ENCODE assay signal across 1 cellular context in genomic region chr22:19644314-19645223, GRCh38.
A peak's percentile ranks its signal among the peaks of the same experiment; 100 is the strongest.
TF ChIP-seq lines count a peak whose summit lies in the region.

No MANE protein-coding gene starts in this region.

TF ChIP-seq in K562, 482 proteins besides CTCF, POLR2A, EP300 and RAD21 (continued from another document and continues in another):
- TF ChIP-seq, protein P1, sequence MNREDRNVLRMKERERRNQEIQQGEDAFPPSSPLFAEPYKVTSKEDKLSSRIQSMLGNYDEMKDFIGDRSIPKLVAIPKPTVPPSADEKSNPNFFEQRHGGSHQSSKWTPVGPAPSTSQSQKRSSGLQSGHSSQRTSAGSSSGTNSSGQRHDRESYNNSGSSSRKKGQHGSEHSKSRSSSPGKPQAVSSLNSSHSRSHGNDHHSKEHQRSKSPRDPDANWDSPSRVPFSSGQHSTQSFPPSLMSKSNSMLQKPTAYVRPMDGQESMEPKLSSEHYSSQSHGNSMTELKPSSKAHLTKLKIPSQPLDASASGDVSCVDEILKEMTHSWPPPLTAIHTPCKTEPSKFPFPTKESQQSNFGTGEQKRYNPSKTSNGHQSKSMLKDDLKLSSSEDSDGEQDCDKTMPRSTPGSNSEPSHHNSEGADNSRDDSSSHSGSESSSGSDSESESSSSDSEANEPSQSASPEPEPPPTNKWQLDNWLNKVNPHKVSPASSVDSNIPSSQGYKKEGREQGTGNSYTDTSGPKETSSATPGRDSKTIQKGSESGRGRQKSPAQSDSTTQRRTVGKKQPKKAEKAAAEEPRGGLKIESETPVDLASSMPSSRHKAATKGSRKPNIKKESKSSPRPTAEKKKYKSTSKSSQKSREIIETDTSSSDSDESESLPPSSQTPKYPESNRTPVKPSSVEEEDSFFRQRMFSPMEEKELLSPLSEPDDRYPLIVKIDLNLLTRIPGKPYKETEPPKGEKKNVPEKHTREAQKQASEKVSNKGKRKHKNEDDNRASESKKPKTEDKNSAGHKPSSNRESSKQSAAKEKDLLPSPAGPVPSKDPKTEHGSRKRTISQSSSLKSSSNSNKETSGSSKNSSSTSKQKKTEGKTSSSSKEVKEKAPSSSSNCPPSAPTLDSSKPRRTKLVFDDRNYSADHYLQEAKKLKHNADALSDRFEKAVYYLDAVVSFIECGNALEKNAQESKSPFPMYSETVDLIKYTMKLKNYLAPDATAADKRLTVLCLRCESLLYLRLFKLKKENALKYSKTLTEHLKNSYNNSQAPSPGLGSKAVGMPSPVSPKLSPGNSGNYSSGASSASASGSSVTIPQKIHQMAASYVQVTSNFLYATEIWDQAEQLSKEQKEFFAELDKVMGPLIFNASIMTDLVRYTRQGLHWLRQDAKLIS (CRISPR knock-in tag; IDR thresholded peaks at IDR 0.05), result no peak
- TF ChIP-seq, protein P2, sequence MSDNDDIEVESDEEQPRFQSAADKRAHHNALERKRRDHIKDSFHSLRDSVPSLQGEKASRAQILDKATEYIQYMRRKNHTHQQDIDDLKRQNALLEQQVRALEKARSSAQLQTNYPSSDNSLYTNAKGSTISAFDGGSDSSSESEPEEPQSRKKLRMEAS (CRISPR knock-in tag; IDR thresholded peaks at IDR 0.05), result no peak
- 0 out of 2 replicates have a peak, but pooled peaks have one; percentile 17 for TF ChIP-seq SMC3 (conservative IDR thresholded peaks at IDR 0.05; ENCODE audit: insufficient read depth, low read depth, low read length)
- TF ChIP-seq HDGF (IDR thresholded peaks at IDR 0.05), result peak; percentile 12; the same call in 1 of the 2 replicates
- no peak for TF ChIP-seq ZFPM2 (CRISPR knock-in tag; IDR thresholded peaks at IDR 0.05)
- TF ChIP-seq TBL1XR1 (IDR thresholded peaks at IDR 0.05; ENCODE audit: low read length in 2 of 2), result no peak
- TF ChIP-seq HNRNPH1 (optimal IDR thresholded peaks at IDR 0.05; ENCODE audit: low read depth, low read length), result no peak
- no peak for TF ChIP-seq CHD4 (IDR thresholded peaks at IDR 0.05; ENCODE audit: insufficient read depth, insufficient replicate concordance, low read depth, low read length, poor library complexity, severe bottlenecking)
- no peak for TF ChIP-seq EWSR1 (IDR thresholded peaks at IDR 0.05; ENCODE audit: borderline replicate concordance, low read depth, partially characterized antibody)
- no peak for TF ChIP-seq ZBTB49 (CRISPR knock-in tag; IDR thresholded peaks at IDR 0.05; ENCODE audit: borderline replicate concordance)
- no peak for TF ChIP-seq FOXM1 (IDR thresholded peaks at IDR 0.05; ENCODE audit: low read depth)
- TF ChIP-seq FOXM1 (CRISPR knock-in tag; IDR thresholded peaks at IDR 0.05; ENCODE audit: low read depth), result no peak
- no peak for TF ChIP-seq ZNF318 (IDR thresholded peaks at IDR 0.05; ENCODE audit: borderline replicate concordance in 1 of 2, low read depth in 1 of 2)
- TF ChIP-seq NCOA6 (IDR thresholded peaks at IDR 0.05), result no peak
- no peak for TF ChIP-seq NR2C2 (CRISPR knock-in tag; IDR thresholded peaks at IDR 0.05)
- TF ChIP-seq NR2C2 (tag; IDR thresholded peaks at IDR 0.05), result no peak
- no peak for TF ChIP-seq ARID1B (IDR thresholded peaks at IDR 0.05)
- TF ChIP-seq SAFB2 (IDR thresholded peaks at IDR 0.05; ENCODE audit: borderline replicate concordance, low read depth, low read length, severe bottlenecking), result no peak
- TF ChIP-seq, protein P3, sequence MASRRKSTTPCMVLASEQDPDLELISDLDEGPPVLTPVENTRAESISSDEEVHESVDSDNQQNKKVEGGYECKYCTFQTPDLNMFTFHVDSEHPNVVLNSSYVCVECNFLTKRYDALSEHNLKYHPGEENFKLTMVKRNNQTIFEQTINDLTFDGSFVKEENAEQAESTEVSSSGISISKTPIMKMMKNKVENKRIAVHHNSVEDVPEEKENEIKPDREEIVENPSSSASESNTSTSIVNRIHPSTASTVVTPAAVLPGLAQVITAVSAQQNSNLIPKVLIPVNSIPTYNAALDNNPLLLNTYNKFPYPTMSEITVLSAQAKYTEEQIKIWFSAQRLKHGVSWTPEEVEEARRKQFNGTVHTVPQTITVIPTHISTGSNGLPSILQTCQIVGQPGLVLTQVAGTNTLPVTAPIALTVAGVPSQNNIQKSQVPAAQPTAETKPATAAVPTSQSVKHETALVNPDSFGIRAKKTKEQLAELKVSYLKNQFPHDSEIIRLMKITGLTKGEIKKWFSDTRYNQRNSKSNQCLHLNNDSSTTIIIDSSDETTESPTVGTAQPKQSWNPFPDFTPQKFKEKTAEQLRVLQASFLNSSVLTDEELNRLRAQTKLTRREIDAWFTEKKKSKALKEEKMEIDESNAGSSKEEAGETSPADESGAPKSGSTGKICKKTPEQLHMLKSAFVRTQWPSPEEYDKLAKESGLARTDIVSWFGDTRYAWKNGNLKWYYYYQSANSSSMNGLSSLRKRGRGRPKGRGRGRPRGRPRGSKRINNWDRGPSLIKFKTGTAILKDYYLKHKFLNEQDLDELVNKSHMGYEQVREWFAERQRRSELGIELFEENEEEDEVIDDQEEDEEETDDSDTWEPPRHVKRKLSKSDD (conservative IDR thresholded peaks at IDR 0.05; ENCODE audit: low read length), result no peak
- TF ChIP-seq PHB2 (IDR thresholded peaks at IDR 0.05; ENCODE audit: low read depth), result no peak
- TF ChIP-seq ZNF696 (CRISPR knock-in tag; conservative IDR thresholded peaks at IDR 0.05), result no peak
- TF ChIP-seq HMG20A (CRISPR knock-in tag; conservative IDR thresholded peaks at IDR 0.05), result no peak
- TF ChIP-seq MEF2D (tag; conservative IDR thresholded peaks at IDR 0.05; ENCODE audit: low read depth), result no peak
- TF ChIP-seq, protein P4, sequence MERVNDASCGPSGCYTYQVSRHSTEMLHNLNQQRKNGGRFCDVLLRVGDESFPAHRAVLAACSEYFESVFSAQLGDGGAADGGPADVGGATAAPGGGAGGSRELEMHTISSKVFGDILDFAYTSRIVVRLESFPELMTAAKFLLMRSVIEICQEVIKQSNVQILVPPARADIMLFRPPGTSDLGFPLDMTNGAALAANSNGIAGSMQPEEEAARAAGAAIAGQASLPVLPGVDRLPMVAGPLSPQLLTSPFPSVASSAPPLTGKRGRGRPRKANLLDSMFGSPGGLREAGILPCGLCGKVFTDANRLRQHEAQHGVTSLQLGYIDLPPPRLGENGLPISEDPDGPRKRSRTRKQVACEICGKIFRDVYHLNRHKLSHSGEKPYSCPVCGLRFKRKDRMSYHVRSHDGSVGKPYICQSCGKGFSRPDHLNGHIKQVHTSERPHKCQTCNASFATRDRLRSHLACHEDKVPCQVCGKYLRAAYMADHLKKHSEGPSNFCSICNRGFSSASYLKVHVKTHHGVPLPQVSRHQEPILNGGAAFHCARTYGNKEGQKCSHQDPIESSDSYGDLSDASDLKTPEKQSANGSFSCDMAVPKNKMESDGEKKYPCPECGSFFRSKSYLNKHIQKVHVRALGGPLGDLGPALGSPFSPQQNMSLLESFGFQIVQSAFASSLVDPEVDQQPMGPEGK (CRISPR knock-in tag; IDR thresholded peaks at IDR 0.05; ENCODE audit: borderline replicate concordance), result no peak
- TF ChIP-seq, protein P5, sequence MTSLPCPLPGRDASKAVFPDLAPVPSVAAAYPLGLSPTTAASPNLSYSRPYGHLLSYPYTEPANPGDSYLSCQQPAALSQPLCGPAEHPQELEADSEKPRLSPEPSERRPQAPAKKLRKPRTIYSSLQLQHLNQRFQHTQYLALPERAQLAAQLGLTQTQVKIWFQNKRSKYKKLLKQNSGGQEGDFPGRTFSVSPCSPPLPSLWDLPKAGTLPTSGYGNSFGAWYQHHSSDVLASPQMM (CRISPR knock-in tag; IDR thresholded peaks at IDR 0.05), result no peak
- TF ChIP-seq ZNF830 (CRISPR knock-in tag; IDR thresholded peaks at IDR 0.05), result no peak
- TF ChIP-seq ZBTB5 (IDR thresholded peaks at IDR 0.05), result no peak
- TF ChIP-seq ZBTB8A (IDR thresholded peaks at IDR 0.05; ENCODE audit: partially characterized antibody), result no peak
- TF ChIP-seq GABPA (tag; conservative IDR thresholded peaks at IDR 0.05; ENCODE audit: low read depth), result no peak
- no peak for TF ChIP-seq PRPF4 (IDR thresholded peaks at IDR 0.05; ENCODE audit: insufficient read depth, low read depth, low read length, poor library complexity, severe bottlenecking)
- TF ChIP-seq SMAD3 (CRISPR knock-in tag; conservative IDR thresholded peaks at IDR 0.05), result no peak
- TF ChIP-seq BDP1 (IDR thresholded peaks at IDR 0.05; ENCODE audit: insufficient read depth, insufficient read length), result no peak
- TF ChIP-seq TFE3 (CRISPR knock-in tag; IDR thresholded peaks at IDR 0.05), result no peak
